Comparison of ENCODE assay signal across 17 cellular contexts in genomic region chr5:110099562-110099961, GRCh38.
DNase-seq lines count a peak whose midpoint lies in the region; ATAC-seq and TF ChIP-seq lines count a peak whose summit lies in the region.
"Had no signal": no experiment of that assay in that cellular context is flagged by ENCODE, and none has a peak within 500 bp of the region (broad histone marks: within the 10 kb centered on the region; RNA-seq: fewer than 3 reads in every experiment).

No MANE protein-coding gene starts in this region.

- no peaks in the 10 kb centered on the region for H3K27me3 ChIP-seq in Peyer's patch
- H3K27me3 ChIP-seq: BLaER1 had no signal

- peak overlapping the region; percentile 55 for H3K27ac Mint-ChIP-seq in activated T-cell treated with anti-CD3 and anti-CD28 coated beads, Interleukin-2, amount 50 U/mL, for 72 hours
- no peak overlapping the region for H3K27ac Mint-ChIP-seq in Calu3 (ENCODE audit: unreplicated experiment)
- H3K27ac Mint-ChIP-seq: CD8-positive, alpha-beta memory T cell; GM23338 had no signal

- no peak overlapping the region for H3K27ac ChIP-seq in Peyer's patch
- H3K27ac ChIP-seq: 22Rv1, BLaER1, HL-60 had no signal

- CTCF ChIA-PET in Calu3 (lab: Charles Lee): no interaction called here

- no peak overlapping the region for H3K4me3 ChIP-seq in choroid plexus epithelial cell (ENCODE audit: low read depth, low read length)
- H3K4me3 ChIP-seq in Peyer's patch: no peak overlapping the region
- H3K4me3 ChIP-seq: BLaER1, GM23338 had no signal

- BruUV-seq in Calu3 (replicated peaks; lab: Mats Ljungman, UMichigan): no TSS peak

- peaks cover 17% of the 10 kb centered on the region for H3K4me1 Mint-ChIP-seq in activated T-cell treated with anti-CD3 and anti-CD28 coated beads, Interleukin-2, amount 50 U/mL, for 72 hours (ENCODE audit: low read depth)
- H3K4me1 Mint-ChIP-seq in Calu3 (ENCODE audit: low read depth, unreplicated experiment): no peaks in the 10 kb centered on the region

- no peak overlapping the region for H3K4me3 Mint-ChIP-seq in activated T-cell treated with anti-CD3 and anti-CD28 coated beads, Interleukin-2, amount 50 U/mL, for 72 hours
- H3K4me3 Mint-ChIP-seq in Calu3 (ENCODE audit: low read depth, unreplicated experiment): no peak overlapping the region
- H3K4me3 Mint-ChIP-seq: CD8-positive, alpha-beta memory T cell; GM23338 had no signal

- intact Hi-C loops in Calu3 (cut with micrococcal nuclease; ENCODE audit: unreplicated experiment): no loop called here

- no peaks in the 10 kb centered on the region for H3K36me3 Mint-ChIP-seq in activated T-cell treated with anti-CD3 and anti-CD28 coated beads, Interleukin-2, amount 50 U/mL, for 72 hours (ENCODE audit: insufficient read depth in 2 of 2)
- no peaks in the 10 kb centered on the region for H3K36me3 Mint-ChIP-seq in Calu3 (ENCODE audit: insufficient read depth, unreplicated experiment)

- no peaks in the 10 kb centered on the region for H3K36me3 ChIP-seq in Peyer's patch
- H3K36me3 ChIP-seq: BLaER1 had no signal

- TF ChIP-seq CTCF in choroid plexus epithelial cell (conservative IDR thresholded peaks at IDR 0.05; ENCODE audit: low read depth, low read length) (no peak), Peyer's patch (IDR thresholded peaks at IDR 0.05) (no peak), Calu3 (IDR thresholded peaks at IDR 0.05; ENCODE audit: unreplicated experiment) (no peak)

- no peaks in the 10 kb centered on the region for H3K27me3 Mint-ChIP-seq in activated T-cell treated with anti-CD3 and anti-CD28 coated beads, Interleukin-2, amount 50 U/mL, for 72 hours (ENCODE audit: low read depth)
- no peaks in the 10 kb centered on the region for H3K27me3 Mint-ChIP-seq in Calu3 (ENCODE audit: unreplicated experiment)

- no peak for DNase-seq in activated T-cell treated with anti-CD3 and anti-CD28 coated beads, Interleukin-2, amount 50 U/mL, for 72 hours
- DNase-seq in activated T-cell treated with anti-CD3 and anti-CD28 coated beads, Interleukin-2, amount 50 U/mL, for 48 hours: no peak
- DNase-seq in choroid plexus epithelial cell (ENCODE audit: low read depth) (peak; percentile 8), myocyte (ENCODE audit: low read depth) (peak; percentile 56), NCI-H226 (no peak), Peyer's patch (no peak), T-helper 1 cell (no peak), Calu3 (no peak)
- DNase-seq: AML-193; Caco-2; CD8-positive, alpha-beta memory T cell; DMS53; H7 had no signal

- H3K9me3 Mint-ChIP-seq in activated T-cell treated with anti-CD3 and anti-CD28 coated beads, Interleukin-2, amount 50 U/mL, for 72 hours: no peaks in the 10 kb centered on the region
- no peaks in the 10 kb centered on the region for H3K9me3 Mint-ChIP-seq in Calu3 (ENCODE audit: low read depth, unreplicated experiment)
- H3K9me3 Mint-ChIP-seq: CD8-positive, alpha-beta memory T cell; GM23338 had no signal

- no peaks in the 10 kb centered on the region for H3K9me3 ChIP-seq in Peyer's patch
- H3K9me3 ChIP-seq: BLaER1, Caco-2 had no signal

- ATAC-seq in activated T-cell treated with anti-CD3 and anti-CD28 coated beads, Interleukin-2, amount 50 U/mL, for 72 hours (replicated peaks in 1 of 2): no peak
- ATAC-seq: GM23338 had no signal

- TF ChIP-seq POLR2A in Peyer's patch (IDR thresholded peaks at IDR 0.05): no peak

- no peaks in the 10 kb centered on the region for H3K4me1 ChIP-seq in Peyer's patch
- H3K4me1 ChIP-seq: Caco-2 had no signal

Comparison
In these comparisons a context has a peak if more than half of its experiments do, and no peak if none do; other contexts are left out.
1. DNase-seq: peak in choroid plexus epithelial cell (single experiment) and myocyte (single experiment); none in activated T-cell treated with anti-CD3 and anti-CD28 coated beads, Interleukin-2, amount 50 U/mL, for 72 hours (0 of 2), activated T-cell treated with anti-CD3 and anti-CD28 coated beads, Interleukin-2, amount 50 U/mL, for 48 hours (0 of 2), NCI-H226 (single experiment), Peyer's patch (0 of 3), T-helper 1 cell (0 of 5) and Calu3 (single experiment).